In genomic region chr1:21891081-21891480, GRCh38 we compare ENCODE assay signal across 23 cellular contexts. TPM values are rescaled to one million over a fixed set of nuclear protein-coding genes. Genes with fewer than 3 reads are reported as not detected.
DNase-seq lines count a peak whose midpoint lies in the region; ATAC-seq, FAIRE-seq and TF ChIP-seq lines count a peak whose summit lies in the region.
"Had no signal": no experiment of that assay in that cellular context is flagged by ENCODE, and none has a peak within 500 bp of the region (broad histone marks: within the 10 kb centered on the region; RNA-seq: fewer than 3 reads in every experiment).

No MANE protein-coding gene starts in this region.

- TF ChIP-seq POLR2A in endothelial cell of umbilical vein (IDR thresholded peaks at IDR 0.05; ENCODE audit: low read depth, low read length), result peak; percentile 72

- intact Hi-C loops in endothelial cell of umbilical vein (cut with micrococcal nuclease) (no loop called here), PC-9 (cut with micrococcal nuclease; ENCODE audit: unreplicated experiment) (no loop called here)
- intact Hi-C loops in activated CD4-positive, alpha-beta T cell treated with anti-CD3 and anti-CD28 coated beads, Interleukin-2, amount 10 ng/mL, durations not matched to agents 24 days and 14 days (cut with micrococcal nuclease), result no loop called here

- H3K4me3 ChIP-seq in GM23338 (no peak overlapping the region), endothelial cell of umbilical vein (replicated peaks in 1 of 3; ENCODE audit: insufficient read depth in 1 of 3, low read depth in 1 of 3, low read length in 3 of 3) (no peak overlapping the region), osteoblast (ENCODE audit: insufficient read depth, low read length) (no peak overlapping the region), PC-9 (no peak overlapping the region)
- H3K4me3 ChIP-seq: GM23248, SJCRH30 had no signal

- no peaks in the 10 kb centered on the region; the same call in 1 of the 2 replicates for H3K36me3 ChIP-seq in GM23338 (ENCODE audit: insufficient read depth)
- peaks cover 69 to 93% of the 10 kb centered on the region in 2 experiments for H3K36me3 ChIP-seq in endothelial cell of umbilical vein (ENCODE audit: control insufficient read depth in 2 of 2, extremely low read depth in 1 of 2, insufficient read depth in 2 of 2, low read length in 2 of 2)
- peaks cover 91% of the 10 kb centered on the region for H3K36me3 ChIP-seq in osteoblast (ENCODE audit: insufficient read depth, low read length)
- H3K36me3 ChIP-seq in PC-9 (ENCODE audit: low read depth), result no peaks in the 10 kb centered on the region
- H3K36me3 ChIP-seq: BE2C had no signal

- H3K27me3 Mint-ChIP-seq in GM23338 (ENCODE audit: insufficient read depth, low read depth, poor library complexity), result peaks cover 20% of the 10 kb centered on the region
- no peaks in the 10 kb centered on the region for H3K27me3 Mint-ChIP-seq in activated CD4-positive, alpha-beta T cell treated with anti-CD3 and anti-CD28 coated beads, Interleukin-2, amount 10 ng/mL, durations not matched to agents 24 days and 14 days
- peaks cover 0 to 8% of the 10 kb centered on the region in 2 donors for H3K27me3 Mint-ChIP-seq in effector memory CD8-positive, alpha-beta T cell
- H3K27me3 Mint-ChIP-seq: IgD-negative memory B cell had no signal

- no peaks in the 10 kb centered on the region for H3K9me1 ChIP-seq in endothelial cell of umbilical vein (replicated peaks; ENCODE audit: control insufficient read depth, extremely low read depth, insufficient read depth, low read length)

- H3K27me3 ChIP-seq in GM23338 (ENCODE audit: insufficient read depth) (no peaks in the 10 kb centered on the region), endothelial cell of umbilical vein (ENCODE audit: control insufficient read depth in 2 of 2, insufficient read depth in 2 of 2, low read length in 2 of 2) (no peaks in the 10 kb centered on the region), osteoblast (ENCODE audit: insufficient read depth, low read length) (no peaks in the 10 kb centered on the region), PC-9 (ENCODE audit: insufficient read depth, low read depth) (no peaks in the 10 kb centered on the region)
- H3K27me3 ChIP-seq: BE2C, SJCRH30 had no signal

- H3K9ac ChIP-seq in endothelial cell of umbilical vein (replicated peaks; ENCODE audit: extremely low read depth, insufficient read depth, low read length), result no peak overlapping the region
- H3K9ac ChIP-seq: GM23248 had no signal

- dilution Hi-C loops in endothelial cell of umbilical vein (cut with MboI; ENCODE audit: extremely low pct_ligation_motif_present, low sequenced_read_pairs), result no loop called here

- H4K20me1 ChIP-seq in GM23338 (replicated peaks; ENCODE audit: insufficient read depth) (no peaks in the 10 kb centered on the region; the same call in 1 of the 2 replicates), endothelial cell of umbilical vein (replicated peaks; ENCODE audit: control insufficient read depth, extremely low read depth, insufficient read depth, low read length) (no peaks in the 10 kb centered on the region), osteoblast (ENCODE audit: insufficient read depth, low read length) (peaks cover 50% of the 10 kb centered on the region), PC-9 (ENCODE audit: insufficient read depth) (no peaks in the 10 kb centered on the region)

- H3K27ac ChIP-seq in GM23338 (ENCODE audit: low read depth), result no peak overlapping the region
- H3K27ac ChIP-seq in endothelial cell of umbilical vein (ENCODE audit: insufficient read depth, low read depth, low read length), result no peak overlapping the region
- H3K27ac ChIP-seq in osteoblast (ENCODE audit: low read depth, low read length), result peak overlapping the region; percentile 12
- H3K27ac ChIP-seq in PC-9, result no peak overlapping the region
- H3K27ac ChIP-seq: GM23248, SJCRH30 had no signal

- H3K36me3 Mint-ChIP-seq in GM23338 (ENCODE audit: low read depth), result peaks cover 22% of the 10 kb centered on the region; the same call in 2 of the 3 replicates
- H3K36me3 Mint-ChIP-seq in activated CD4-positive, alpha-beta T cell treated with anti-CD3 and anti-CD28 coated beads, Interleukin-2, amount 10 ng/mL, durations not matched to agents 24 days and 14 days (ENCODE audit: low read depth), result no peaks in the 10 kb centered on the region
- H3K36me3 Mint-ChIP-seq in effector memory CD8-positive, alpha-beta T cell (ENCODE audit: insufficient read depth), result no peaks in the 10 kb centered on the region
- H3K36me3 Mint-ChIP-seq: CD4-positive, CD25-positive, alpha-beta regulatory T cell; IgD-negative memory B cell had no signal

- no peaks in the 10 kb centered on the region for H3K79me2 ChIP-seq in GM23338 (replicated peaks; ENCODE audit: insufficient read depth)
- H3K79me2 ChIP-seq in endothelial cell of umbilical vein (ENCODE audit: control insufficient read depth, insufficient read depth, low read length), result peaks cover 88% of the 10 kb centered on the region
- peaks cover 54% of the 10 kb centered on the region for H3K79me2 ChIP-seq in osteoblast (ENCODE audit: insufficient read depth, low read length)
- H3K79me2 ChIP-seq in PC-9 (ENCODE audit: low read depth), result no peaks in the 10 kb centered on the region

- no peaks in the 10 kb centered on the region for H3K9me3 ChIP-seq in endothelial cell of umbilical vein (replicated peaks; ENCODE audit: control insufficient read depth, insufficient read depth, low read length)
- no peaks in the 10 kb centered on the region for H3K9me3 ChIP-seq in osteoblast (ENCODE audit: low read depth, low read length)
- H3K9me3 ChIP-seq in PC-9 (ENCODE audit: insufficient read depth, low read depth), result no peaks in the 10 kb centered on the region
- H3K9me3 ChIP-seq: BE2C, SJCRH30 had no signal

- BruUV-seq in endothelial cell of umbilical vein (replicated peaks; lab: Mats Ljungman, UMichigan) (no TSS peak), PC-9 (replicated peaks; lab: Mats Ljungman, UMichigan) (no TSS peak)

- H3K9me2 ChIP-seq in GM23338 (ENCODE audit: insufficient read depth) (no peaks in the 10 kb centered on the region), PC-9 (ENCODE audit: insufficient read depth) (no peaks in the 10 kb centered on the region)

- H3K4me1 ChIP-seq in GM23338 (ENCODE audit: insufficient read depth) (no peaks in the 10 kb centered on the region), endothelial cell of umbilical vein (ENCODE audit: control insufficient read depth, extremely low read depth, insufficient read depth, low read length) (no peaks in the 10 kb centered on the region), osteoblast (ENCODE audit: insufficient read depth, low read length) (no peaks in the 10 kb centered on the region), PC-9 (replicated peaks; ENCODE audit: insufficient read depth) (no peaks in the 10 kb centered on the region)
- H3K4me1 ChIP-seq: BE2C had no signal

- POLR2A ChIA-PET in endothelial cell of umbilical vein (lab: Charles Lee) (no interaction called here), PC-9 (lab: Charles Lee; ENCODE audit: unreplicated experiment) (interaction anchor here (0.6 kb wide), 1 partner anchor 184 kb away, joined by 3 read pairs; no protein-coding TSS in a partner anchor)

- FAIRE-seq in endothelial cell of umbilical vein (lab: Jason Lieb, UNC), result peak; percentile 21
- FAIRE-seq: A204.1, G401.6, HTR-8/SVneo had no signal

- H3K4me3 Mint-ChIP-seq in GM23338, result no peak overlapping the region
- no peak overlapping the region for H3K4me3 Mint-ChIP-seq in activated CD4-positive, alpha-beta T cell treated with anti-CD3 and anti-CD28 coated beads, Interleukin-2, amount 10 ng/mL, durations not matched to agents 24 days and 14 days
- H3K4me3 Mint-ChIP-seq in effector memory CD8-positive, alpha-beta T cell, result no peak overlapping the region
- H3K4me3 Mint-ChIP-seq: CD4-positive, CD25-positive, alpha-beta regulatory T cell; IgD-negative memory B cell had no signal

- peak overlapping the region; percentile 24; the same call in 1 of the 2 replicates for H3K27ac Mint-ChIP-seq in GM23338
- no peak overlapping the region for H3K27ac Mint-ChIP-seq in activated CD4-positive, alpha-beta T cell treated with anti-CD3 and anti-CD28 coated beads, Interleukin-2, amount 10 ng/mL, durations not matched to agents 24 days and 14 days
- H3K27ac Mint-ChIP-seq in effector memory CD8-positive, alpha-beta T cell, result no peak overlapping the region

- H3K9me3 Mint-ChIP-seq in GM23338, result no peaks in the 10 kb centered on the region; the same call in 2 of the 3 replicates
- H3K9me3 Mint-ChIP-seq in activated CD4-positive, alpha-beta T cell treated with anti-CD3 and anti-CD28 coated beads, Interleukin-2, amount 10 ng/mL, durations not matched to agents 24 days and 14 days, result no peaks in the 10 kb centered on the region
- no peaks in the 10 kb centered on the region for H3K9me3 Mint-ChIP-seq in effector memory CD8-positive, alpha-beta T cell
- H3K9me3 Mint-ChIP-seq: CD4-positive, CD25-positive, alpha-beta regulatory T cell had no signal

- no peaks in the 10 kb centered on the region for H3F3A ChIP-seq in GM23338 (replicated peaks; ENCODE audit: low read depth)
- no peaks in the 10 kb centered on the region for H3F3A ChIP-seq in PC-9 (ENCODE audit: insufficient read depth, low read depth)

- peaks cover 5% of the 10 kb centered on the region for H3K4me1 Mint-ChIP-seq in GM23338
- no peaks in the 10 kb centered on the region for H3K4me1 Mint-ChIP-seq in activated CD4-positive, alpha-beta T cell treated with anti-CD3 and anti-CD28 coated beads, Interleukin-2, amount 10 ng/mL, durations not matched to agents 24 days and 14 days
- peaks cover 0 to 5% of the 10 kb centered on the region in 2 donors for H3K4me1 Mint-ChIP-seq in effector memory CD8-positive, alpha-beta T cell (ENCODE audit: low read depth in 2 of 2)
- H3K4me1 Mint-ChIP-seq: CD4-positive, CD25-positive, alpha-beta regulatory T cell; IgD-negative memory B cell had no signal

- TF ChIP-seq CTCF in GM23338 (conservative IDR thresholded peaks at IDR 0.05; ENCODE audit: low read depth in 2 of 2), result no peak
- TF ChIP-seq CTCF in endothelial cell of umbilical vein (IDR thresholded peaks at IDR 0.05; ENCODE audit: extremely low read depth in 1 of 2, insufficient read depth in 1 of 2, low read depth in 1 of 2, low read length in 2 of 2), result no peak
- no peak for TF ChIP-seq CTCF in osteoblast (IDR thresholded peaks at IDR 0.05; ENCODE audit: extremely low read depth, low read depth, low read length)
- TF ChIP-seq CTCF in PC-9 (conservative IDR thresholded peaks at IDR 0.05), result no peak

- H3K4me2 ChIP-seq in GM23338, result no peak overlapping the region
- H3K4me2 ChIP-seq in endothelial cell of umbilical vein (ENCODE audit: insufficient read depth, low read length), result no peak overlapping the region
- no peak overlapping the region for H3K4me2 ChIP-seq in osteoblast (ENCODE audit: insufficient read depth, low read length)
- H3K4me2 ChIP-seq in PC-9, result no peak overlapping the region

- H2AFZ ChIP-seq in GM23338 (no peak overlapping the region), endothelial cell of umbilical vein (ENCODE audit: low read depth, low read length) (no peak overlapping the region), osteoblast (ENCODE audit: low read length) (no peak overlapping the region), PC-9 (no peak overlapping the region)
- H2AFZ ChIP-seq: GM23248 had no signal

- DNase-seq in GM23338 (ENCODE audit: low spot score) (no peak), RPMI8226 (peak; percentile 39), endothelial cell of umbilical vein (ENCODE audit: low read depth, low spot score) (no peak), osteoblast (ENCODE audit: insufficient read length, low spot score, missing footprints) (no peak), PC-9 (no peak)
- DNase-seq in activated CD4-positive, CD25-positive, alpha-beta regulatory T cell treated with anti-CD3 and anti-CD28 coated beads, Interleukin-2, amount 50 U/mL, for 72 hours, result no peak
- DNase-seq in activated CD4-positive, alpha-beta T cell treated with anti-CD3 and anti-CD28 coated beads, Interleukin-2, amount 10 ng/mL, durations not matched to agents 24 days and 14 days, result no peak
- DNase-seq in effector memory CD8-positive, alpha-beta T cell, result no peak
- DNase-seq: BE2C; CD4-positive, CD25-positive, alpha-beta regulatory T cell; COR-L47; DMS 273 treated with DMSO at 0.1 percent for 48 hours; GM23248; Kasumi-1; NCI-H1105; NCI-H1694 treated with DMSO at 0.1 percent for 48 hours; NCI-H748 treated with DMSO at 0.1 percent for 48 hours; SJCRH30 had no signal

- no peak for ATAC-seq in GM23338
- ATAC-seq in effector memory CD8-positive, alpha-beta T cell (replicated peaks), result no peak
- ATAC-seq: HCT116 had no signal

- CTCF ChIA-PET in endothelial cell of umbilical vein (lab: Charles Lee), result no interaction called here
- CTCF ChIA-PET in PC-9 (lab: Charles Lee), result no interaction called here

RNA-seq across cellular contexts. Expression of gene HSPG2, which starts 46.0 kb away (rescaled TPM):
- total RNA-seq in GM23338 (2014; rRNA removed; shearing (Covaris generic)), result 47.8 and 70.8 TPM in 2 replicates
- polyA plus RNA-seq in GM23338 (2016; fragmentation: Nextera tagmentation; extraction: Ambion mirVana) (13.3 and 14.9 TPM in 2 replicates), endothelial cell of umbilical vein (734 and 849 TPM in 2 replicates)
- total RNA-seq in endothelial cell of umbilical vein (3,499 and 3,960 TPM in 2 replicates), osteoblast (220 and 265 TPM in 2 replicates), PC-9 (2021) (126 and 157 TPM in 2 replicates)
- 751 and 1,165 TPM in 2 replicates for polyA plus RNA-seq in endothelial cell of umbilical vein (2011; cell fraction: cytosol; rRNA removed)
- polyA plus RNA-seq in endothelial cell of umbilical vein (2011; cell fraction: nucleus; rRNA removed), result 1,616 and 1,967 TPM in 2 replicates
- polyA plus RNA-seq in endothelial cell of umbilical vein (2012), result 1,500 and 2,412 TPM in 2 replicates
- polyA minus RNA-seq in endothelial cell of umbilical vein, result 1,494 and 1,598 TPM in 2 replicates
- polyA minus RNA-seq in endothelial cell of umbilical vein (2011; cell fraction: cytosol; rRNA and poly(A)+ RNA removed), result 16.5 TPM
- polyA minus RNA-seq in endothelial cell of umbilical vein (2011; cell fraction: nucleus; rRNA and poly(A)+ RNA removed), result 1,216 and 2,140 TPM in 2 replicates
- 6.2 and 6.3 TPM in 2 replicates for total RNA-seq in activated CD4-positive, alpha-beta T cell treated with anti-CD3 and anti-CD28 coated beads, Interleukin-2, amount 10 ng/mL, durations not matched to agents 24 days and 14 days

Comparison
In these comparisons a context has a peak if more than half of its experiments do, and no peak if none do; other contexts are left out.
1. RNA of gene HSPG2, which starts 46.0 kb away (total RNA-seq): 3,499 to 3,960 TPM in endothelial cell of umbilical vein; 220 to 265 TPM in osteoblast, 126 to 157 TPM in PC-9, 47.8 to 70.8 TPM in GM23338 and 6.2 to 6.3 TPM in activated CD4-positive, alpha-beta T cell treated with anti-CD3 and anti-CD28 coated beads, Interleukin-2, amount 10 ng/mL, durations not matched to agents 24 days and 14 days; every median in the first group is over 10 times any median in the second.